In the genomic region with DNA sequence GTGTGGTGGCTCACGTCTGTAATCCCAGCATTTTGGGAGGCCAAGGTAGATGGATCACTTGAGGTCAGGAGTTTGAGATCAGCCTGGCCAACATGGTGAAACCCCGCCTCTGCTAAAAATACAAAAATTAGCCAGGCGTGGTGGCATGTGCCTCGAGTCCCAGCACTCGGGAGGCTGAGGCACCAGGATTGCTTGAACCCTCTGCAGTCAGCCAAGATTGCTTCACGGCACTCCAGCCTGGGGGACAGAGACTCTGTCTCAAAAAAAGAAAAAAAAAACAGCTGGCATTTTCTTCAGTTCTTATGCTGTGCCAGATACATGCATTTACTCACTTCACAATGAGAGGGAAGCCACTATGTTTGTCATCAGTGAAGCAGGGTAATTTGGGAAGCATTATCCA, we compare ENCODE assay signal across 15 cellular contexts. TPM values are rescaled to one million over a fixed set of nuclear protein-coding genes. Genes with fewer than 3 reads are reported as not detected.
DNase-seq lines count a peak whose midpoint lies in the region; TF ChIP-seq lines count a peak whose summit lies in the region.
"Not testable (repeated sequence)": the region's sequence is repeated elsewhere in the genome, so short reads cannot be mapped to it uniquely, and the experiment has no call there.
"Had no signal": no experiment of that assay in that cellular context is flagged by ENCODE, and none has a peak within 500 bp of the region (broad histone marks: within the 10 kb centered on the region; RNA-seq: fewer than 3 reads in every experiment).

No MANE protein-coding gene starts in this region.

- H2AFZ ChIP-seq in GM23248, hepatocyte: not testable (repeated sequence)

- H3K27ac ChIP-seq in GM23248; endodermal cell (ENCODE audit: low read depth, low read length): not testable (repeated sequence)
- H3K27ac ChIP-seq in left ventricle myocardium inferior (replicated peaks): peak overlapping the region; percentile 24
- peak overlapping the region; percentile 34 for H3K27ac ChIP-seq in hepatocyte
- peak overlapping the region in 1 of 3 donors; percentile 32 for H3K27ac ChIP-seq in thyroid gland

- not testable (repeated sequence) for H3K79me2 ChIP-seq in GM23248 (ENCODE audit: insufficient read depth); hepatocyte

- H3K27me3 ChIP-seq in GM23248 (replicated peaks; ENCODE audit: insufficient read depth); endodermal cell (ENCODE audit: control insufficient read depth, insufficient read depth, low read length, poor library complexity, severe bottlenecking); hepatocyte; thyroid gland: not testable (repeated sequence)
- peaks cover 16% of the 10 kb centered on the region for H3K27me3 ChIP-seq in left ventricle myocardium inferior (ENCODE audit: low read depth)

- not testable (repeated sequence) for H3F3A ChIP-seq in GM23248 (ENCODE audit: insufficient read depth)

- H3K4me1 Mint-ChIP-seq in endodermal cell: peaks cover 14% of the 10 kb centered on the region

- H3K9ac ChIP-seq in GM23248; endodermal cell (ENCODE audit: extremely low read depth, low read length, poor library complexity, severe bottlenecking): not testable (repeated sequence)

- in situ Hi-C loops in GM23248 (cut with MboI): not testable (repeated sequence)

- H3K36me3 ChIP-seq in GM23248 (ENCODE audit: low read depth); endodermal cell (ENCODE audit: control insufficient read depth, insufficient read depth, low read length); left ventricle myocardium inferior; hepatocyte (replicated peaks; ENCODE audit: insufficient read depth, low read depth); thyroid gland: not testable (repeated sequence)

- not testable (repeated sequence) for H3K4me2 ChIP-seq in GM23248 (ENCODE audit: unreplicated experiment); hepatocyte

- DNase-seq in AG20443 (ENCODE audit: low spot score) (peak; percentile 1), GM23248 (peak; percentile 1), middle frontal gyrus (ENCODE audit: extremely low spot score, low spot score) (peak; percentile 37), retina (peak; percentile 3), thyroid gland (peak; percentile 64 to 69)
- not testable (repeated sequence) for DNase-seq in endodermal cell; left ventricle myocardium inferior; hepatocyte (ENCODE audit: low spot score)

- not testable (repeated sequence) for H3K4me1 ChIP-seq in GM23248 (ENCODE audit: insufficient read depth); endodermal cell (ENCODE audit: control insufficient read depth, insufficient read depth, low read length); thyroid gland
- H3K4me1 ChIP-seq in left ventricle myocardium inferior: peaks cover 15% of the 10 kb centered on the region
- H3K4me1 ChIP-seq in hepatocyte (ENCODE audit: insufficient read depth): peaks cover 11% of the 10 kb centered on the region

- not testable (repeated sequence) for H3K9me3 Mint-ChIP-seq in endodermal cell

- not testable (repeated sequence) for H3K4me3 Mint-ChIP-seq in endodermal cell

- WGBS in GM23248 (ENCODE audit: low coverage in 1 of 2, low lambda C conversion rate in 2 of 2, missing lambda C conversion rate in 2 of 2), 2 experiments: 3 to 8% methylated on average over 5 to 6 of the region's 6 CpGs
- WGBS in endodermal cell (ENCODE audit: insufficient coverage in 1 of 2, insufficient read length in 1 of 2), 2 experiments: 88 to 96% methylated on average over 3 to 6 of the region's 6 CpGs
- 66% methylated on average over 6 of the region's 6 CpGs for WGBS in hepatocyte (ENCODE audit: low lambda C conversion rate, missing lambda C conversion rate)
- 24 to 25% methylated on average over 6 of the region's 6 CpGs for WGBS in thyroid gland, 2 donors

- H3K27ac Mint-ChIP-seq in endodermal cell: peak overlapping the region; percentile 45

- H4K20me1 ChIP-seq in GM23248 (ENCODE audit: insufficient read depth); hepatocyte (ENCODE audit: insufficient read depth, poor library complexity, severe bottlenecking): not testable (repeated sequence)

- not testable (repeated sequence) for TF ChIP-seq CTCF in endodermal cell (conservative IDR thresholded peaks at IDR 0.05); left ventricle myocardium inferior (IDR thresholded peaks at IDR 0.05; ENCODE audit: borderline replicate concordance); hepatocyte (IDR thresholded peaks at IDR 0.05; ENCODE audit: poor library complexity); thyroid gland (IDR thresholded peaks at IDR 0.05)

- not testable (repeated sequence) for H3K9me2 ChIP-seq in GM23248 (ENCODE audit: insufficient read depth); hepatocyte (replicated peaks; ENCODE audit: insufficient read depth)

- TF ChIP-seq POLR2A in thyroid gland (IDR thresholded peaks at IDR 0.05): not testable (repeated sequence)

- intact Hi-C loops in left ventricle myocardium inferior (cut with micrococcal nuclease); thyroid gland (cut with DNase I): not testable (repeated sequence)

- not testable (repeated sequence) for H3K4me3 ChIP-seq in GM23248; endodermal cell (ENCODE audit: low read length); left ventricle myocardium inferior; hepatocyte; thyroid gland (replicated peaks in 1 of 3)

- H3K27me3 Mint-ChIP-seq in endodermal cell (ENCODE audit: insufficient read depth): not testable (repeated sequence)

- H3K36me3 Mint-ChIP-seq in endodermal cell (ENCODE audit: low read depth): not testable (repeated sequence)

- not testable (repeated sequence) for H3K9me3 ChIP-seq in GM23248 (ENCODE audit: low read depth); endodermal cell (ENCODE audit: control insufficient read depth, low read length); left ventricle myocardium inferior (replicated peaks); hepatocyte (ENCODE audit: low read depth); thyroid gland

RNA-seq across cellular contexts. Expression of a gene that starts 22.9 kb away (rescaled TPM):
- total RNA-seq in GM23248 (2014; rRNA removed; shearing (Covaris generic)): not detected in 2 replicates
- not detected in 2 replicates for polyA plus RNA-seq in GM23248 (2016; fragmentation: Nextera tagmentation; extraction: Ambion mirVana)
- under 1 TPM in 1 of 2 donors, not detected in 1; 0.24 TPM for total RNA-seq in endodermal cell
- polyA plus RNA-seq in endodermal cell (2013, experiment 1 of 2): not detected
- not detected for polyA plus RNA-seq in endodermal cell (2013, experiment 2 of 2)
- total RNA-seq in left ventricle myocardium inferior: not detected
- total RNA-seq in hepatocyte: 0.12 and 0.20 TPM in 2 replicates
- not detected in 2 replicates for polyA plus RNA-seq in hepatocyte
- total RNA-seq in thyroid gland: not detected
- total RNA-seq: Calu3; CD4-positive, alpha-beta memory T cell; HT1080 had no signal
- polyA plus RNA-seq: CD14-positive monocyte; CD4-positive, alpha-beta memory T cell had no signal

RNA-seq across cellular contexts. Expression of a gene that starts 58.2 kb away (rescaled TPM):
- total RNA-seq in GM23248 (2014; rRNA removed; shearing (Covaris generic)): not detected in 2 replicates
- polyA plus RNA-seq in GM23248 (2016; fragmentation: Nextera tagmentation; extraction: Ambion mirVana) (not detected in 2 replicates), hepatocyte (not detected in 2 replicates)
- total RNA-seq in endodermal cell (not detected), left ventricle myocardium inferior (not detected), hepatocyte (not detected in 2 replicates), thyroid gland (not detected)
- not detected for polyA plus RNA-seq in endodermal cell (2013, experiment 1 of 2)
- polyA plus RNA-seq in endodermal cell (2013, experiment 2 of 2): not detected
- total RNA-seq: Calu3; CD4-positive, alpha-beta memory T cell; H7; HFFc6; HT1080 had no signal
- polyA plus RNA-seq: BJ; CD14-positive monocyte; CD4-positive, alpha-beta memory T cell had no signal
